In the genomic region with DNA sequence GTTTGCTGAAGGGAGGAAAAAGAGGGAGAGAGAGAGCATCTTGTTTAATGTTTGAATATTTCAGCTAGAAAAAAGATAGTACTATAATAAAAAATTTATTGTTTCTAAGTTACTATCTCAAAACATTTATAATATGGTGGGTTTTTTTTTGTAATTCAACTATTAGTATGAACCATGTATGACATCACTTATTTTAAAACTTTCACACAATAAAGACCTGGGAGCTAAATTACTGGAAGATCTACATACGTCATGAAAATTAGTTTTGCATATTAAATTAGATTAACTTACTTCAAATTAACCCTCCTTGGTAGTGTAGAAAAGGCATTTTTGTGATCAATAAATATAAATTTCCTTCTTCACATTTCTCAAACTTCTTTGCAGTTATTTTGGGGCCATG, we compare ENCODE assay signal across 28 cellular contexts.
"Had no signal": no experiment of that assay in that cellular context is flagged by ENCODE, and none has a peak within 500 bp of the region (broad histone marks: within the 10 kb centered on the region; RNA-seq: fewer than 3 reads in every experiment).

No MANE protein-coding gene starts in this region.

- H3K27me3 ChIP-seq: colonic mucosa, dorsolateral prefrontal cortex, esophagus muscularis mucosa, esophagus squamous epithelium, gastrocnemius medialis, gastroesophageal sphincter, heart left ventricle, heart right ventricle had no signal

- FAIRE-seq: colon, endometrium, endothelial cell of umbilical vein, frontal cortex had no signal

- H3K9me3 ChIP-seq: colonic mucosa, esophagus muscularis mucosa, esophagus squamous epithelium, gastrocnemius medialis, gastroesophageal sphincter, heart left ventricle, heart right ventricle had no signal

- ATAC-seq: effector memory CD8-positive, alpha-beta T cell; esophagus mucosa; foreskin keratinocyte; gastrocnemius medialis; gastroesophageal sphincter; heart left ventricle; heart right ventricle had no signal

- DNase-seq: colonic mucosa; cortex of kidney; dermis blood vessel endothelial cell; dorsolateral prefrontal cortex; effector CD4-positive, alpha-beta T cell; effector CD8-positive, alpha-beta T cell; effector memory CD4-positive, alpha-beta T cell; effector memory CD8-positive, alpha-beta T cell; endodermal cell; erythroblast; esophagus squamous epithelium; foreskin fibroblast; foreskin keratinocyte; foreskin melanocyte; gastrocnemius medialis; glutamatergic neuron; head of caudate nucleus; heart left ventricle; heart right ventricle had no signal

- H3K27ac ChIP-seq: colonic mucosa, coronary artery, dorsolateral prefrontal cortex, epithelial cell of prostate, esophagus muscularis mucosa, esophagus squamous epithelium, foreskin keratinocyte, gastrocnemius medialis, gastroesophageal sphincter, heart left ventricle, heart right ventricle had no signal

- H3K4me1 ChIP-seq: colonic mucosa, esophagus squamous epithelium, foreskin keratinocyte, gastrocnemius medialis, gastroesophageal sphincter had no signal

- H3K36me3 ChIP-seq: colonic mucosa, esophagus muscularis mucosa, esophagus squamous epithelium, gastrocnemius medialis, gastroesophageal sphincter, heart left ventricle, heart right ventricle had no signal

- H3K4me3 ChIP-seq: colonic mucosa, coronary artery, dorsolateral prefrontal cortex, esophagus muscularis mucosa, esophagus squamous epithelium, gastrocnemius medialis, gastroesophageal sphincter, heart left ventricle, heart right ventricle had no signal
